ENCODE assay signal across 1 cellular context in genomic region chr19:49906879-49907564, GRCh38.
TF ChIP-seq lines count a peak whose summit lies in the region.

No MANE protein-coding gene starts in this region.

TF ChIP-seq in IMR-90, 13 proteins besides CTCF, POLR2A, EP300 and RAD21:
- TF ChIP-seq CEBPB (IDR thresholded peaks at IDR 0.05; ENCODE audit: low read depth, low read length) (no peak), RCOR1 (IDR thresholded peaks at IDR 0.05; ENCODE audit: insufficient replicate concordance, low read length) (no peak), RFX5 (IDR thresholded peaks at IDR 0.05; ENCODE audit: low read depth, low read length) (no peak), BHLHE40 (IDR thresholded peaks at IDR 0.05; ENCODE audit: low read depth, low read length) (no peak)
